ENCODE assay signal across 1 cellular context in the genomic region with DNA sequence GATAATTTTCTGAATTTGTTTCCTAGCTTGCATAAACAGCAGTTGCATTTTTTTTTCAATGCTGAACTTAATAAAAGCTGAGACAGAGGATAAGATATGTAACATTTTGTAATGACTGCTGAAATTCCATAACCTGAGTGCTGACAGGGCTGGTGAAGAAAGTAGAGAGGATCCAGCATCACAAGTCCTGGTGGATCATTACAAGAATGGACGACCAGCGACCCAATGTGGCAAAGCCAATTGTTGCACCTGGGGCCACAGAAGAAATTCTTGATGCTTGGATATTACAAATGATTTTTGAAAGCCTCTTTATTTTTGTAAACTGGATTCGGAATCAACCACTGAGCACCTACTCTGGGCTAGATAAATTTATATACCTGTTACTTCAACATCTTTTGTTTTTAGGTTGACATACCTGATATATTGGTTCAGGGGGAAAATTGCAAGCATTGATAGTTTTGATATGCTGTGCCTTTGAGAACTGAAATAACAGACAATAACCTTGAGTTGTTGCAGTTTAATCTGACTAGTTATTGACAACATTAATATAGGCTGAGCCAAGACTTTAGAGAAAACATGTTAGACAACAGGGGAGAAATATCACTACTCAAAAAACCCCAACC.
TF ChIP-seq lines count a peak whose summit lies in the region.

No MANE protein-coding gene starts in this region.

TF ChIP-seq in neural cell, 6 proteins besides CTCF, POLR2A, EP300 and RAD21:
- TF ChIP-seq MXI1 (conservative IDR thresholded peaks at IDR 0.05; ENCODE audit: poor library complexity, severe bottlenecking) (no peak), POLR2AphosphoS5 (IDR thresholded peaks at IDR 0.05) (no peak), SMC3 (conservative IDR thresholded peaks at IDR 0.05; ENCODE audit: poor library complexity) (peak; percentile 97), EZH2 (IDR thresholded peaks at IDR 0.05; ENCODE audit: borderline replicate concordance, insufficient read depth, low read length, poor library complexity, severe bottlenecking) (no peak), TAF1 (IDR thresholded peaks at IDR 0.05; ENCODE audit: low read depth) (no peak)
- TF ChIP-seq, protein P1, sequence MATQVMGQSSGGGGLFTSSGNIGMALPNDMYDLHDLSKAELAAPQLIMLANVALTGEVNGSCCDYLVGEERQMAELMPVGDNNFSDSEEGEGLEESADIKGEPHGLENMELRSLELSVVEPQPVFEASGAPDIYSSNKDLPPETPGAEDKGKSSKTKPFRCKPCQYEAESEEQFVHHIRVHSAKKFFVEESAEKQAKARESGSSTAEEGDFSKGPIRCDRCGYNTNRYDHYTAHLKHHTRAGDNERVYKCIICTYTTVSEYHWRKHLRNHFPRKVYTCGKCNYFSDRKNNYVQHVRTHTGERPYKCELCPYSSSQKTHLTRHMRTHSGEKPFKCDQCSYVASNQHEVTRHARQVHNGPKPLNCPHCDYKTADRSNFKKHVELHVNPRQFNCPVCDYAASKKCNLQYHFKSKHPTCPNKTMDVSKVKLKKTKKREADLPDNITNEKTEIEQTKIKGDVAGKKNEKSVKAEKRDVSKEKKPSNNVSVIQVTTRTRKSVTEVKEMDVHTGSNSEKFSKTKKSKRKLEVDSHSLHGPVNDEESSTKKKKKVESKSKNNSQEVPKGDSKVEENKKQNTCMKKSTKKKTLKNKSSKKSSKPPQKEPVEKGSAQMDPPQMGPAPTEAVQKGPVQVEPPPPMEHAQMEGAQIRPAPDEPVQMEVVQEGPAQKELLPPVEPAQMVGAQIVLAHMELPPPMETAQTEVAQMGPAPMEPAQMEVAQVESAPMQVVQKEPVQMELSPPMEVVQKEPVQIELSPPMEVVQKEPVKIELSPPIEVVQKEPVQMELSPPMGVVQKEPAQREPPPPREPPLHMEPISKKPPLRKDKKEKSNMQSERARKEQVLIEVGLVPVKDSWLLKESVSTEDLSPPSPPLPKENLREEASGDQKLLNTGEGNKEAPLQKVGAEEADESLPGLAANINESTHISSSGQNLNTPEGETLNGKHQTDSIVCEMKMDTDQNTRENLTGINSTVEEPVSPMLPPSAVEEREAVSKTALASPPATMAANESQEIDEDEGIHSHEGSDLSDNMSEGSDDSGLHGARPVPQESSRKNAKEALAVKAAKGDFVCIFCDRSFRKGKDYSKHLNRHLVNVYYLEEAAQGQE (IDR thresholded peaks at IDR 0.05; ENCODE audit: borderline replicate concordance) = no peak
